In genomic region chr21:42413093-42413492, GRCh38 we compare ENCODE assay signal across 28 cellular contexts. TPM values are rescaled to one million over a fixed set of nuclear protein-coding genes. Genes with fewer than 3 reads are reported as not detected.
A peak's percentile ranks its signal among the peaks of the same experiment; 100 is the strongest.
DNase-seq lines count a peak whose midpoint lies in the region; ATAC-seq and TF ChIP-seq lines count a peak whose summit lies in the region.
"Had no signal": no experiment of that assay in that cellular context is flagged by ENCODE, and none has a peak within 500 bp of the region (broad histone marks: within the 10 kb centered on the region; RNA-seq: fewer than 3 reads in every experiment).

No MANE protein-coding gene starts in this region.

- no TSS peak for BruUV-seq in OCI-LY7 (replicated peaks; lab: Mats Ljungman, UMichigan)

- H3K4me2 ChIP-seq in OCI-LY3 (ENCODE audit: low read length) (0 out of 2 replicates have a peak overlapping the region, but pooled peaks have one; percentile 20), OCI-LY7 (ENCODE audit: low read length) (no peak overlapping the region)

- H3K4me1 ChIP-seq in OCI-LY3 (ENCODE audit: low read length) (peaks cover 45% of the 10 kb centered on the region), OCI-LY7 (ENCODE audit: insufficient read depth, low read length, poor library complexity, severe bottlenecking) (no peaks in the 10 kb centered on the region)
- H3K4me1 ChIP-seq: ascending aorta, right lobe of liver had no signal

- H2AFZ ChIP-seq in OCI-LY3 (ENCODE audit: low read depth, low read length) (no peak overlapping the region), OCI-LY7 (ENCODE audit: low read length) (no peak overlapping the region)

- no peak for ATAC-seq in activated T-cell treated with anti-CD3 and anti-CD28 coated beads, Interleukin-2, amount 50 U/mL, for 4 hours
- no peak for ATAC-seq in activated naive CD8-positive, alpha-beta T cell treated with anti-CD3 and anti-CD28 coated beads, Interleukin-2, amount 10 ng/mL, durations not matched to agents 7 days and 5 days (ENCODE audit: low read depth)
- no peak for ATAC-seq in stimulated activated effector memory CD8-positive, alpha-beta T cell treated with anti-CD3 and anti-CD28 coated beads, Interleukin-12 subunit alpha, Interleukin-12 subunit beta, amount 100 ng/mL, for 72 hours
- ATAC-seq: left colon, PC-3 had no signal

- H3K36me3 ChIP-seq in OCI-LY3 (replicated peaks; ENCODE audit: low read depth, low read length) (no peaks in the 10 kb centered on the region), OCI-LY7 (ENCODE audit: insufficient read depth, low read length) (no peaks in the 10 kb centered on the region)
- H3K36me3 ChIP-seq: ascending aorta, right lobe of liver, upper lobe of left lung had no signal

- no peak for DNase-seq in activated T-cell treated with anti-CD3 and anti-CD28 coated beads, Interleukin-2, amount 50 U/mL, for 4 hours
- no peak for DNase-seq in activated T-cell treated with anti-CD3 and anti-CD28 coated beads for 4 hours
- DNase-seq in activated naive CD8-positive, alpha-beta T cell treated with anti-CD3 and anti-CD28 coated beads, Interleukin-2, amount 10 ng/mL, durations not matched to agents 7 days and 5 days = no peak
- no peak for DNase-seq in stimulated activated effector memory CD8-positive, alpha-beta T cell treated with anti-CD3 and anti-CD28 coated beads, Interleukin-12 subunit alpha, Interleukin-12 subunit beta, amount 100 ng/mL, for 72 hours (ENCODE audit: low spot score in 2 of 2)
- no peak for DNase-seq in OCI-LY7 (ENCODE audit: low spot score)
- no peak for DNase-seq in immature natural killer cell
- DNase-seq in NCI-H1930 (lab: John Stamatoyannopoulos, UW) = no peak
- DNase-seq: central memory CD4-positive, alpha-beta T cell; DMS 273 treated with DMSO at 0.1 percent for 48 hours; Karpas-422; left colon; MV-4-11; NCI-H1694 treated with DMSO at 0.1 percent for 48 hours; NCI-H345; NCI-H774; nephron progenitor cell; PC-3; posterior cingulate gyrus; right lobe of liver; SIG-M5 had no signal

- no peaks in the 10 kb centered on the region for H3K9me3 Mint-ChIP-seq in activated T-cell treated with anti-CD3 and anti-CD28 coated beads, Interleukin-2, amount 50 U/mL, for 4 hours
- H3K9me3 Mint-ChIP-seq in activated naive CD8-positive, alpha-beta T cell treated with anti-CD3 and anti-CD28 coated beads, Interleukin-2, amount 10 ng/mL, durations not matched to agents 7 days and 5 days = peaks cover 2% of the 10 kb centered on the region
- H3K9me3 Mint-ChIP-seq in stimulated activated effector memory CD8-positive, alpha-beta T cell treated with anti-CD3 and anti-CD28 coated beads, Interleukin-12 subunit alpha, Interleukin-12 subunit beta, amount 100 ng/mL, for 72 hours = no peaks in the 10 kb centered on the region
- H3K9me3 Mint-ChIP-seq in immature natural killer cell = no peaks in the 10 kb centered on the region
- H3K9me3 Mint-ChIP-seq: mesothelial cell of epicardium, nephron progenitor cell had no signal

- H4K20me1 ChIP-seq in OCI-LY3 (ENCODE audit: insufficient read depth, low read length) (no peaks in the 10 kb centered on the region), OCI-LY7 (ENCODE audit: insufficient read depth, low read length) (no peaks in the 10 kb centered on the region)

- POLR2A ChIA-PET in activated naive CD8-positive, alpha-beta T cell treated with anti-CD3 and anti-CD28 coated beads, Interleukin-2, amount 10 ng/mL, durations not matched to agents 7 days and 5 days (lab: Charles Lee) = interaction anchor here (1.1 to 1.8 kb wide), 3 partner anchors 9 to 12 kb away, joined by 3 to 11 read pairs (median 3); partner anchors contain the start of gene UBASH3A
- POLR2A ChIA-PET in OCI-LY7 (lab: Charles Lee) = interaction anchor here (1.0 to 1.3 kb wide), 2 partner anchors 10 to 12 kb away, joined by 3 read pairs; no protein-coding TSS in a partner anchor

- no peaks in the 10 kb centered on the region for H3K79me2 ChIP-seq in OCI-LY3 (ENCODE audit: low read length)
- no peaks in the 10 kb centered on the region for H3K79me2 ChIP-seq in OCI-LY7 (ENCODE audit: insufficient read depth, low read depth, low read length)

- no peaks in the 10 kb centered on the region for H3K27me3 ChIP-seq in OCI-LY3 (ENCODE audit: low read depth, low read length)
- H3K27me3 ChIP-seq: ascending aorta, right lobe of liver had no signal

- CTCF ChIA-PET in OCI-LY7 (lab: Charles Lee; ENCODE audit: unreplicated experiment) = no interaction called here

- H3K9ac ChIP-seq in OCI-LY3 (ENCODE audit: low read length) = no peak overlapping the region

- H3K36me3 Mint-ChIP-seq in activated T-cell treated with anti-CD3 and anti-CD28 coated beads, Interleukin-2, amount 50 U/mL, for 4 hours (ENCODE audit: insufficient read depth) = peaks cover 25% of the 10 kb centered on the region
- peaks cover 45% of the 10 kb centered on the region for H3K36me3 Mint-ChIP-seq in activated naive CD8-positive, alpha-beta T cell treated with anti-CD3 and anti-CD28 coated beads, Interleukin-2, amount 10 ng/mL, durations not matched to agents 7 days and 5 days
- peaks cover 52% of the 10 kb centered on the region for H3K36me3 Mint-ChIP-seq in stimulated activated effector memory CD8-positive, alpha-beta T cell treated with anti-CD3 and anti-CD28 coated beads, Interleukin-12 subunit alpha, Interleukin-12 subunit beta, amount 100 ng/mL, for 72 hours
- no peaks in the 10 kb centered on the region for H3K36me3 Mint-ChIP-seq in immature natural killer cell
- H3K36me3 Mint-ChIP-seq: mesothelial cell of epicardium had no signal

- H3K27ac ChIP-seq in OCI-LY3 (ENCODE audit: low read length) (no peak overlapping the region), OCI-LY7 (ENCODE audit: low read depth, low read length, poor library complexity, severe bottlenecking) (no peak overlapping the region)
- H3K27ac ChIP-seq: ascending aorta, C4-2B, right lobe of liver, upper lobe of left lung had no signal

- H3K4me3 ChIP-seq in OCI-LY3 (ENCODE audit: low read length) = no peak overlapping the region
- H3K4me3 ChIP-seq in OCI-LY7 (ENCODE audit: low read depth, low read length, poor library complexity, severe bottlenecking) = no peak overlapping the region
- H3K4me3 ChIP-seq: ascending aorta, right lobe of liver, upper lobe of left lung had no signal

- no peak for TF ChIP-seq CTCF in OCI-LY3 (IDR thresholded peaks at IDR 0.05; ENCODE audit: low read depth, low read length)
- no peak for TF ChIP-seq CTCF in OCI-LY7 (conservative IDR thresholded peaks at IDR 0.05; ENCODE audit: low read length)

- H3K9me2 ChIP-seq in OCI-LY7 (ENCODE audit: insufficient read depth, low read length) = no peaks in the 10 kb centered on the region

- H3K27me3 Mint-ChIP-seq in activated T-cell treated with anti-CD3 and anti-CD28 coated beads, Interleukin-2, amount 50 U/mL, for 4 hours (ENCODE audit: low read depth) = no peaks in the 10 kb centered on the region
- no peaks in the 10 kb centered on the region for H3K27me3 Mint-ChIP-seq in activated naive CD8-positive, alpha-beta T cell treated with anti-CD3 and anti-CD28 coated beads, Interleukin-2, amount 10 ng/mL, durations not matched to agents 7 days and 5 days
- peaks cover 11 to 12% (median 12%) of the 10 kb centered on the region in 3 donors for H3K27me3 Mint-ChIP-seq in immature natural killer cell (ENCODE audit: low read depth in 3 of 3)

- H3K27ac Mint-ChIP-seq in activated naive CD8-positive, alpha-beta T cell treated with anti-CD3 and anti-CD28 coated beads, Interleukin-2, amount 10 ng/mL, durations not matched to agents 7 days and 5 days = peak overlapping the region; percentile 95
- peak overlapping the region; percentile 98 for H3K27ac Mint-ChIP-seq in stimulated activated effector memory CD8-positive, alpha-beta T cell treated with anti-CD3 and anti-CD28 coated beads, Interleukin-12 subunit alpha, Interleukin-12 subunit beta, amount 100 ng/mL, for 72 hours
- peak overlapping the region in 1 of 6 donors; percentile 65 for H3K27ac Mint-ChIP-seq in immature natural killer cell
- H3K27ac Mint-ChIP-seq: mesothelial cell of epicardium, nephron progenitor cell had no signal

- peaks cover 63% of the 10 kb centered on the region for H3K4me1 Mint-ChIP-seq in activated T-cell treated with anti-CD3 and anti-CD28 coated beads, Interleukin-2, amount 50 U/mL, for 4 hours (ENCODE audit: low read depth)
- H3K4me1 Mint-ChIP-seq in activated naive CD8-positive, alpha-beta T cell treated with anti-CD3 and anti-CD28 coated beads, Interleukin-2, amount 10 ng/mL, durations not matched to agents 7 days and 5 days = peaks cover 50% of the 10 kb centered on the region
- peaks cover 65% of the 10 kb centered on the region for H3K4me1 Mint-ChIP-seq in stimulated activated effector memory CD8-positive, alpha-beta T cell treated with anti-CD3 and anti-CD28 coated beads, Interleukin-12 subunit alpha, Interleukin-12 subunit beta, amount 100 ng/mL, for 72 hours
- peaks cover 13 to 21% of the 10 kb centered on the region in 2 donors for H3K4me1 Mint-ChIP-seq in immature natural killer cell
- H3K4me1 Mint-ChIP-seq: mesothelial cell of epicardium had no signal

- intact Hi-C loops in OCI-LY7 (cut with micrococcal nuclease; ENCODE audit: unreplicated experiment) = no loop called here

- peak overlapping the region; percentile 41 for H3K4me3 Mint-ChIP-seq in activated T-cell treated with anti-CD3 and anti-CD28 coated beads, Interleukin-2, amount 50 U/mL, for 4 hours
- H3K4me3 Mint-ChIP-seq in activated naive CD8-positive, alpha-beta T cell treated with anti-CD3 and anti-CD28 coated beads, Interleukin-2, amount 10 ng/mL, durations not matched to agents 7 days and 5 days = no peak overlapping the region
- H3K4me3 Mint-ChIP-seq in stimulated activated effector memory CD8-positive, alpha-beta T cell treated with anti-CD3 and anti-CD28 coated beads, Interleukin-12 subunit alpha, Interleukin-12 subunit beta, amount 100 ng/mL, for 72 hours = no peak overlapping the region
- H3K4me3 Mint-ChIP-seq in immature natural killer cell = no peak overlapping the region
- H3K4me3 Mint-ChIP-seq: mesothelial cell of epicardium, nephron progenitor cell had no signal

- H3K9me3 ChIP-seq in OCI-LY3 (ENCODE audit: insufficient read depth, low read length) (no peaks in the 10 kb centered on the region), OCI-LY7 (ENCODE audit: low read length) (no peaks in the 10 kb centered on the region)
- H3K9me3 ChIP-seq: ascending aorta, right lobe of liver, upper lobe of left lung had no signal

RNA-seq across cellular contexts. Expression of gene UBASH3A, which starts 9.4 kb away (rescaled TPM):
- total RNA-seq in activated T-cell treated with anti-CD3 and anti-CD28 coated beads, Interleukin-2, amount 50 U/mL, for 4 hours = 10 to 100 TPM in 2 of 3 donors, 1 to 10 TPM in 1; 8.8 to 13.7 (median 11.3) TPM
- 10 to 100 TPM; 77.8 to 80.2 TPM for total RNA-seq in activated naive CD8-positive, alpha-beta T cell treated with anti-CD3 and anti-CD28 coated beads, Interleukin-2, amount 10 ng/mL, durations not matched to agents 7 days and 5 days
- total RNA-seq in OCI-LY7 (2014; rRNA removed; shearing (Covaris generic)) = not detected in 2 replicates
- not detected in 2 replicates for total RNA-seq in OCI-LY7 (2022)
- polyA plus RNA-seq in immature natural killer cell = under 1 TPM in 2 of 3 donors, not detected in 1; 0.38 to 0.58 TPM
- total RNA-seq: dermis microvascular lymphatic vessel endothelial cell, mesothelial cell of epicardium had no signal
- polyA plus RNA-seq: AG04450 had no signal

RNA-seq across cellular contexts. Expression of gene TMPRSS3, which starts 17.2 kb away (rescaled TPM):
- 1 to 10 TPM; 2.0 to 2.6 (median 2.1) TPM for total RNA-seq in activated T-cell treated with anti-CD3 and anti-CD28 coated beads, Interleukin-2, amount 50 U/mL, for 4 hours
- total RNA-seq in activated naive CD8-positive, alpha-beta T cell treated with anti-CD3 and anti-CD28 coated beads, Interleukin-2, amount 10 ng/mL, durations not matched to agents 7 days and 5 days = 10 to 100 TPM in 1 of 2 experiments, 1 to 10 TPM in 1; 7.8 to 10.7 TPM
- not detected in 2 replicates for total RNA-seq in OCI-LY7 (2014; rRNA removed; shearing (Covaris generic))
- not detected in 2 replicates for total RNA-seq in OCI-LY7 (2022)
- under 1 TPM in 1 of 3 donors, not detected in 2; 0.30 TPM for polyA plus RNA-seq in immature natural killer cell
- total RNA-seq: ascending aorta, mesothelial cell of epicardium, PC-3 had no signal
- polyA plus RNA-seq: AG04450 had no signal

RNA-seq across cellular contexts. Expression of gene TFF1, which starts 46.8 kb away (rescaled TPM):
- under 1 TPM in 1 of 3 donors, not detected in 2; 0.82 TPM for total RNA-seq in activated T-cell treated with anti-CD3 and anti-CD28 coated beads, Interleukin-2, amount 50 U/mL, for 4 hours
- total RNA-seq in activated naive CD8-positive, alpha-beta T cell treated with anti-CD3 and anti-CD28 coated beads, Interleukin-2, amount 10 ng/mL, durations not matched to agents 7 days and 5 days = not detected
- total RNA-seq in OCI-LY7 (2014; rRNA removed; shearing (Covaris generic)) = not detected in 2 replicates
- total RNA-seq in OCI-LY7 (2022) = not detected in 2 replicates
- polyA plus RNA-seq in immature natural killer cell = not detected
- total RNA-seq: ascending aorta; dermis microvascular lymphatic vessel endothelial cell; mesothelial cell of epicardium; right lobe of liver; T-helper 1 cell treated with Interleukin-12 subunit alpha and Interleukin-12 subunit beta and Interleukin-4 antibody, amounts not matched to agents 30 ng/mL and 1 ng/mL, for 36 hours had no signal
- polyA plus RNA-seq: AG04450 had no signal

Comparison
In these comparisons a context has a peak if more than half of its experiments do, and no peak if none do; other contexts are left out.
1. RNA of gene UBASH3A, which starts 9.4 kb away (total RNA-seq): 77.8 to 80.2 TPM in activated naive CD8-positive, alpha-beta T cell treated with anti-CD3 and anti-CD28 coated beads, Interleukin-2, amount 10 ng/mL, durations not matched to agents 7 days and 5 days and 8.8 to 13.7 TPM in activated T-cell treated with anti-CD3 and anti-CD28 coated beads, Interleukin-2, amount 50 U/mL, for 4 hours; not detected in OCI-LY7; every median in the first group is over 4 times any median in the second.